26 cellular contexts compared by ENCODE assay signal in the genomic region with DNA sequence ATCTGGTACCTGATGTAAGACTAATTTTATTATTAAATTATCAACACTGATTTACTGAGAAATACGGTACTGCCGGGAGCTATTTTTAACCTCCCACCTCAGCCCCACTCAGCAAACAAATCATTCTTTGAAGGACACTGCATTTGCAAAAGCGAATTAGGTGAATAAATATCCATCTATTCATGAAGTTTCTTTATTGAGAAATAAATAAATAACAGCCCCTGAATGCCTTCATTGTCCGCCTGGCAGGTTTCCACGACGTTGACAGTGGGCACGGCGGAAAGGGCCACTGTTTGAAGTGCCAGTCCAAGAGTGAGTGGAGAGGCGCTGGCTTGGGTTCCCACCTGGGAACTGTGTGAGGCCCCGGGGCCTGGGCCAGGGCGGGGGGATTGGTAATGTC. TPM values are rescaled to one million over a fixed set of nuclear protein-coding genes. Genes with fewer than 3 reads are reported as not detected.
DNase-seq lines count a peak whose midpoint lies in the region; TF ChIP-seq lines count a peak whose summit lies in the region.
"Had no signal": no experiment of that assay in that cellular context is flagged by ENCODE, and none has a peak within 500 bp of the region (broad histone marks: within the 10 kb centered on the region; RNA-seq: fewer than 3 reads in every experiment).

No MANE protein-coding gene starts in this region.

- no TSS peak for BruUV-seq in Calu3 (replicated peaks; lab: Mats Ljungman, UMichigan)

- H3K9me3 ChIP-seq in esophagus muscularis mucosa: no peaks in the 10 kb centered on the region
- H3K9me3 ChIP-seq in transverse colon: no peaks in the 10 kb centered on the region
- H3K9me3 ChIP-seq: esophagus squamous epithelium, tibial nerve had no signal

- TF ChIP-seq CTCF in Calu3 (IDR thresholded peaks at IDR 0.05; ENCODE audit: unreplicated experiment) (no peak), esophagus muscularis mucosa (IDR thresholded peaks at IDR 0.05) (no peak), transverse colon (IDR thresholded peaks at IDR 0.05) (no peak)

- H3K27me3 Mint-ChIP-seq in Calu3 (ENCODE audit: unreplicated experiment): peaks cover 98% of the 10 kb centered on the region

- no peaks in the 10 kb centered on the region for H3K36me3 Mint-ChIP-seq in Calu3 (ENCODE audit: insufficient read depth, unreplicated experiment)
- H3K36me3 Mint-ChIP-seq: CD8-positive, alpha-beta memory T cell; stimulated activated naive B cell treated with anti-CD40 and anti-IgM and Interleukin-4, amounts not matched to agents 10 μg/mL and 1 μg/mL and 100 μg/mL, for 72 hours had no signal

- no peak overlapping the region for H3K4me3 Mint-ChIP-seq in Calu3 (ENCODE audit: low read depth, unreplicated experiment)
- H3K4me3 Mint-ChIP-seq: CD8-positive, alpha-beta memory T cell; stimulated activated naive B cell treated with anti-CD40 and anti-IgM and Interleukin-4, amounts not matched to agents 10 μg/mL and 1 μg/mL and 100 μg/mL, for 72 hours had no signal

- H3K27ac ChIP-seq in esophagus muscularis mucosa (replicated peaks in 1 of 4): no peak overlapping the region
- H3K27ac ChIP-seq in transverse colon: no peak overlapping the region
- H3K27ac ChIP-seq: esophagus squamous epithelium, KMS-11, tibial nerve, VCaP had no signal

- no peaks in the 10 kb centered on the region for H3K36me3 ChIP-seq in esophagus muscularis mucosa
- no peaks in the 10 kb centered on the region for H3K36me3 ChIP-seq in transverse colon
- H3K36me3 ChIP-seq: esophagus squamous epithelium, tibial nerve had no signal

- H3K4me3 ChIP-seq in esophagus muscularis mucosa: no peak overlapping the region
- no peak overlapping the region for H3K4me3 ChIP-seq in transverse colon
- H3K4me3 ChIP-seq: esophagus squamous epithelium, tibial nerve had no signal

- H3K27ac Mint-ChIP-seq in Calu3 (ENCODE audit: unreplicated experiment): no peak overlapping the region
- H3K27ac Mint-ChIP-seq: CD8-positive, alpha-beta memory T cell; stimulated activated naive B cell treated with anti-CD40 and anti-IgM and Interleukin-4, amounts not matched to agents 10 μg/mL and 1 μg/mL and 100 μg/mL, for 72 hours had no signal

- H3K27me3 ChIP-seq in esophagus muscularis mucosa (peaks cover 0 to 56% (median 0%) of the 10 kb centered on the region in 4 donors), transverse colon (no peaks in the 10 kb centered on the region)
- H3K27me3 ChIP-seq: tibial nerve had no signal

- TF ChIP-seq EP300 in esophagus muscularis mucosa (IDR thresholded peaks at IDR 0.05): no peak
- TF ChIP-seq EP300 in transverse colon (IDR thresholded peaks at IDR 0.05; ENCODE audit: low read depth): no peak

- WGBS in esophagus muscularis mucosa: 63% methylated on average over 11 of the region's 11 CpGs
- WGBS in transverse colon (ENCODE audit: low coverage in 1 of 2), 2 donors: 57 to 62% methylated on average over 6 to 11 of the region's 11 CpGs

- intact Hi-C loops in Calu3 (cut with micrococcal nuclease; ENCODE audit: unreplicated experiment) (no loop called here), esophagus muscularis mucosa (cut with DNase I) (no loop called here), transverse colon (cut with DNase I; ENCODE audit: low total_unique reads) (no loop called here)

- no peaks in the 10 kb centered on the region for H3K4me1 ChIP-seq in esophagus muscularis mucosa
- no peaks in the 10 kb centered on the region for H3K4me1 ChIP-seq in transverse colon
- H3K4me1 ChIP-seq: esophagus squamous epithelium, tibial nerve had no signal

- no peaks in the 10 kb centered on the region for H3K4me1 Mint-ChIP-seq in Calu3 (ENCODE audit: low read depth, unreplicated experiment)
- H3K4me1 Mint-ChIP-seq: CD8-positive, alpha-beta memory T cell; stimulated activated naive B cell treated with anti-CD40 and anti-IgM and Interleukin-4, amounts not matched to agents 10 μg/mL and 1 μg/mL and 100 μg/mL, for 72 hours had no signal

- TF ChIP-seq POLR2A in esophagus muscularis mucosa (IDR thresholded peaks at IDR 0.05; ENCODE audit: low read depth) (no peak), transverse colon (IDR thresholded peaks at IDR 0.05) (no peak)

- peak; percentile 14 for DNase-seq in Calu3
- peak in 2 of 3 experiments; percentile 44 to 80 for DNase-seq in NCI-H1417 (lab: John Stamatoyannopoulos, UW)
- peak in 55 of 58 donors; percentile 4 to 88 (median 67) for DNase-seq in anterior cingulate cortex (lab: John Stamatoyannopoulos, UW)
- peak; percentile 76 for DNase-seq in midbrain (lab: John Stamatoyannopoulos, UW)
- no peak for DNase-seq in esophagus muscularis mucosa (ENCODE audit: extremely low spot score)
- no peak for DNase-seq in DMS 273 treated with DMSO at 0.1 percent for 48 hours (lab: John Stamatoyannopoulos, UW)
- no peak for DNase-seq in transverse colon
- DNase-seq in ecto neural progenitor cell (ENCODE audit: low spot score): no peak
- DNase-seq: activated CD4-positive, alpha-beta T cell treated with anti-CD3 and anti-CD28 coated beads, Interleukin-2, amount 50 U/mL, for 1 hour; activated gamma-delta T cell treated with Interleukin-2 at 50 U/mL for 16 hours; amniotic stem cell; CD8-positive, alpha-beta memory T cell; effector CD8-positive, alpha-beta T cell; esophagus squamous epithelium; NCI-H1436 treated with DMSO at 0.1 percent for 48 hours; NCI-H524; OCI-M1; right cardiac atrium; SHP77 treated with DMSO at 0.1 percent for 48 hours; stimulated activated naive B cell treated with anti-CD40 and anti-IgM and Interleukin-4, amounts not matched to agents 10 μg/mL and 1 μg/mL and 100 μg/mL, for 72 hours had no signal

- CTCF ChIA-PET in Calu3 (lab: Charles Lee): no interaction called here

- no peaks in the 10 kb centered on the region for H3K9me3 Mint-ChIP-seq in Calu3 (ENCODE audit: low read depth, unreplicated experiment)
- H3K9me3 Mint-ChIP-seq: CD8-positive, alpha-beta memory T cell; stimulated activated naive B cell treated with anti-CD40 and anti-IgM and Interleukin-4, amounts not matched to agents 10 μg/mL and 1 μg/mL and 100 μg/mL, for 72 hours had no signal

- in situ Hi-C loops in transverse colon (cut with MboI; ENCODE audit: low pct_ligation_motif_present in 1 of 4, low pct_unique_long_range_greater_than_20kb in 1 of 4, low sequenced_read_pairs in 3 of 4): no loop called here

RNA-seq across cellular contexts. Expression of a gene that starts 15.7 kb away (rescaled TPM):
- total RNA-seq in Calu3 (2022) (not detected in 2 replicates), esophagus muscularis mucosa (not detected), transverse colon (not detected)
- total RNA-seq: CD8-positive, alpha-beta memory T cell; esophagus squamous epithelium; glomerular endothelial cell; left lobe of liver; right cardiac atrium; T-helper 1 cell treated with Interleukin-12 subunit alpha and Interleukin-12 subunit beta and Interleukin-4 antibody, amounts not matched to agents 30 ng/mL and 1 ng/mL, for 36 hours; tibial nerve had no signal

Comparison
In these comparisons a context has a peak if more than half of its experiments do, and no peak if none do; other contexts are left out.
1. DNase-seq: peak in Calu3 (single experiment), NCI-H1417 (2 of 3), anterior cingulate cortex (55 of 58) and midbrain (single experiment); none in esophagus muscularis mucosa (single experiment), DMS 273 treated with DMSO at 0.1 percent for 48 hours (single experiment), transverse colon (single experiment) and ecto neural progenitor cell (single experiment).